In genomic region chr14:99413972-99414371, GRCh38 we compare ENCODE assay signal across 1 cellular context.
TF ChIP-seq lines count a peak whose summit lies in the region.

No MANE protein-coding gene starts in this region.

TF ChIP-seq in H1, 55 proteins besides CTCF, POLR2A, EP300 and RAD21:
- no peak for TF ChIP-seq RNF2 (IDR thresholded peaks at IDR 0.05; ENCODE audit: borderline replicate concordance, low read depth, low read length, missing control alignments, poor library complexity, severe bottlenecking)
- no peak for TF ChIP-seq ASH2L (IDR thresholded peaks at IDR 0.05; ENCODE audit: low read length)
- TF ChIP-seq SIN3A (conservative IDR thresholded peaks at IDR 0.05 in 1 of 2, IDR thresholded peaks at IDR 0.05 in 1 of 2; ENCODE audit: low read depth in 1 of 2, low read length in 2 of 2) = no peak
- TF ChIP-seq JUN (IDR thresholded peaks at IDR 0.05; ENCODE audit: low read depth, low read length) = no peak
- TF ChIP-seq CTBP2 (IDR thresholded peaks at IDR 0.05; ENCODE audit: borderline replicate concordance, insufficient read depth, insufficient read length, low read length) = no peak
- no peak for TF ChIP-seq HDAC2 (IDR thresholded peaks at IDR 0.05; ENCODE audit: borderline replicate concordance in 1 of 2, low read depth in 2 of 2, low read length in 2 of 2)
- TF ChIP-seq CEBPB (IDR thresholded peaks at IDR 0.05; ENCODE audit: low read depth, low read length) = no peak
- no peak for TF ChIP-seq JUND (IDR thresholded peaks at IDR 0.05; ENCODE audit: low read length)
- TF ChIP-seq E2F6 (IDR thresholded peaks at IDR 0.05) = no peak
- TF ChIP-seq TEAD4 (IDR thresholded peaks at IDR 0.05; ENCODE audit: low read depth, low read length) = no peak
- no peak for TF ChIP-seq SIX5 (IDR thresholded peaks at IDR 0.05; ENCODE audit: low read depth, low read length)
- no peak for TF ChIP-seq EGR1 (IDR thresholded peaks at IDR 0.05; ENCODE audit: borderline replicate concordance, low read depth, low read length)
- TF ChIP-seq RFX5 (IDR thresholded peaks at IDR 0.05; ENCODE audit: borderline replicate concordance, low read depth, low read length) = no peak
- TF ChIP-seq BRCA1 (IDR thresholded peaks at IDR 0.05; ENCODE audit: low read depth, low read length) = no peak
- TF ChIP-seq CBX8 (IDR thresholded peaks at IDR 0.05; ENCODE audit: borderline replicate concordance, low read depth, low read length) = no peak
- no peak for TF ChIP-seq CBX5 (IDR thresholded peaks at IDR 0.05; ENCODE audit: low read depth, low read length)
